ENCODE assay signal across 13 cellular contexts in genomic region chr3:12638105-12638504, GRCh38. TPM values are rescaled to one million over a fixed set of nuclear protein-coding genes. Genes with fewer than 3 reads are reported as not detected.
DNase-seq lines count a peak whose midpoint lies in the region; ATAC-seq and TF ChIP-seq lines count a peak whose summit lies in the region.
"Had no signal": no experiment of that assay in that cellular context is flagged by ENCODE, and none has a peak within 500 bp of the region (broad histone marks: within the 10 kb centered on the region; RNA-seq: fewer than 3 reads in every experiment).

No MANE protein-coding gene starts in this region.

- H3K9me3 Mint-ChIP-seq in natural killer cell, result no peaks in the 10 kb centered on the region
- H3K9me3 Mint-ChIP-seq in natural killer cell treated with Interleukin-12 subunit alpha and Interleukin-12 subunit beta and Interleukin-15 and Interleukin-18, amount 100 ng/mL, for 72 hours, result no peaks in the 10 kb centered on the region
- peaks cover 3% of the 10 kb centered on the region for H3K9me3 Mint-ChIP-seq in activated CD4-positive, alpha-beta T cell treated with anti-CD3 and anti-CD28 coated beads, Interleukin-2, amount 10 ng/mL, durations not matched to agents 7 days and 5 days

- POLR2A ChIA-PET in activated CD4-positive, alpha-beta T cell treated with anti-CD3 and anti-CD28 coated beads, Interleukin-2, amount 10 ng/mL, durations not matched to agents 7 days and 5 days (lab: Charles Lee), result no interaction called here

- H3K4me1 ChIP-seq in right atrium auricular region (peaks cover 0 to 27% of the 10 kb centered on the region in 2 donors), foreskin keratinocyte (no peaks in the 10 kb centered on the region)

- TF ChIP-seq CTCF in natural killer cell (IDR thresholded peaks at IDR 0.05) (no peak), astrocyte of the spinal cord (IDR thresholded peaks at IDR 0.05; ENCODE audit: low read depth, low read length) (no peak), right atrium auricular region (IDR thresholded peaks at IDR 0.05) (no peak), foreskin keratinocyte (conservative IDR thresholded peaks at IDR 0.05) (no peak)

- H3K9me3 ChIP-seq in right atrium auricular region, result no peaks in the 10 kb centered on the region
- H3K9me3 ChIP-seq: HAP-1, vagina had no signal

- ATAC-seq in natural killer cell, result no peak
- ATAC-seq in natural killer cell treated with Interleukin-12 subunit alpha and Interleukin-12 subunit beta and Interleukin-15 and Interleukin-18, amount 100 ng/mL, for 72 hours, result no peak
- ATAC-seq in foreskin keratinocyte, result no peak

- CTCF ChIA-PET in activated CD4-positive, alpha-beta T cell treated with anti-CD3 and anti-CD28 coated beads, Interleukin-2, amount 10 ng/mL, durations not matched to agents 7 days and 5 days (lab: Charles Lee), result interaction anchor here (0.5 kb wide), 1 partner anchor 19 kb away, joined by 3 read pairs; no protein-coding TSS in a partner anchor

- H3K36me3 Mint-ChIP-seq in natural killer cell, result no peaks in the 10 kb centered on the region
- H3K36me3 Mint-ChIP-seq in natural killer cell treated with Interleukin-12 subunit alpha and Interleukin-12 subunit beta and Interleukin-15 and Interleukin-18, amount 100 ng/mL, for 72 hours, result no peaks in the 10 kb centered on the region
- H3K36me3 Mint-ChIP-seq in activated CD4-positive, alpha-beta T cell treated with anti-CD3 and anti-CD28 coated beads, Interleukin-2, amount 10 ng/mL, durations not matched to agents 7 days and 5 days (ENCODE audit: low read depth), result peaks cover 40% of the 10 kb centered on the region

- H3K27ac ChIP-seq in right atrium auricular region, result peak overlapping the region; percentile 18 to 60
- no peak overlapping the region for H3K27ac ChIP-seq in foreskin keratinocyte
- H3K27ac ChIP-seq: vagina had no signal

- DNase-seq in natural killer cell, result no peak
- DNase-seq in natural killer cell treated with Interleukin-12 subunit alpha and Interleukin-12 subunit beta and Interleukin-15 and Interleukin-18, amount 100 ng/mL, for 72 hours (ENCODE audit: low spot score), result no peak
- peak; percentile 32 for DNase-seq in astrocyte of the spinal cord (ENCODE audit: low read depth, low spot score)
- no peak for DNase-seq in right atrium auricular region (ENCODE audit: low spot score)
- no peak for DNase-seq in stimulated activated CD4-positive, alpha-beta T cell treated with anti-CD3 and anti-CD28 coated beads, Interleukin-2, amount 100 ng/mL, for 24 hours
- no peak for DNase-seq in foreskin keratinocyte
- no peak for DNase-seq in activated CD4-positive, alpha-beta T cell treated with anti-CD3 and anti-CD28 coated beads, Interleukin-2, amount 50 U/mL, for 4 hours
- DNase-seq in activated CD4-positive, alpha-beta T cell treated with anti-CD3 and anti-CD28 coated beads, Interleukin-2, amount 10 ng/mL, durations not matched to agents 7 days and 5 days, result no peak
- DNase-seq: mesendoderm, NCI-H748 treated with DMSO at 0.1 percent for 48 hours, posterior cingulate gyrus had no signal

- no peak overlapping the region for H3K4me3 Mint-ChIP-seq in natural killer cell
- no peak overlapping the region for H3K4me3 Mint-ChIP-seq in natural killer cell treated with Interleukin-12 subunit alpha and Interleukin-12 subunit beta and Interleukin-15 and Interleukin-18, amount 100 ng/mL, for 72 hours
- H3K4me3 Mint-ChIP-seq in activated CD4-positive, alpha-beta T cell treated with anti-CD3 and anti-CD28 coated beads, Interleukin-2, amount 10 ng/mL, durations not matched to agents 7 days and 5 days, result no peak overlapping the region

- no peaks in the 10 kb centered on the region for H3K27me3 Mint-ChIP-seq in natural killer cell (ENCODE audit: low read depth in 2 of 2)
- H3K27me3 Mint-ChIP-seq in natural killer cell treated with Interleukin-12 subunit alpha and Interleukin-12 subunit beta and Interleukin-15 and Interleukin-18, amount 100 ng/mL, for 72 hours, result no peaks in the 10 kb centered on the region
- H3K27me3 Mint-ChIP-seq in activated CD4-positive, alpha-beta T cell treated with anti-CD3 and anti-CD28 coated beads, Interleukin-2, amount 10 ng/mL, durations not matched to agents 7 days and 5 days, result no peaks in the 10 kb centered on the region

- in situ Hi-C loops in astrocyte of the spinal cord (cut with HindIII; ENCODE audit: low sequenced_read_pairs), result no loop called here

- peak overlapping the region; percentile 67 to 77 for H3K27ac Mint-ChIP-seq in natural killer cell
- H3K27ac Mint-ChIP-seq in natural killer cell treated with Interleukin-12 subunit alpha and Interleukin-12 subunit beta and Interleukin-15 and Interleukin-18, amount 100 ng/mL, for 72 hours, result no peak overlapping the region
- H3K27ac Mint-ChIP-seq in activated CD4-positive, alpha-beta T cell treated with anti-CD3 and anti-CD28 coated beads, Interleukin-2, amount 10 ng/mL, durations not matched to agents 7 days and 5 days, result no peak overlapping the region

- no peaks in the 10 kb centered on the region for H3K27me3 ChIP-seq in right atrium auricular region
- no peaks in the 10 kb centered on the region for H3K27me3 ChIP-seq in foreskin keratinocyte
- H3K27me3 ChIP-seq: vagina had no signal

- H3K36me3 ChIP-seq in right atrium auricular region, result peaks cover 5% of the 10 kb centered on the region
- H3K36me3 ChIP-seq: vagina had no signal

- H3K4me3 ChIP-seq in astrocyte of the spinal cord (ENCODE audit: low read depth, low read length) (no peak overlapping the region), right atrium auricular region (no peak overlapping the region)
- H3K4me3 ChIP-seq: HAP-1, vagina had no signal

- peaks cover 34 to 43% of the 10 kb centered on the region in 2 donors for H3K4me1 Mint-ChIP-seq in natural killer cell
- H3K4me1 Mint-ChIP-seq in natural killer cell treated with Interleukin-12 subunit alpha and Interleukin-12 subunit beta and Interleukin-15 and Interleukin-18, amount 100 ng/mL, for 72 hours (ENCODE audit: low read depth in 2 of 2), result peaks cover 20 to 26% of the 10 kb centered on the region in 2 donors
- peaks cover 19% of the 10 kb centered on the region for H3K4me1 Mint-ChIP-seq in activated CD4-positive, alpha-beta T cell treated with anti-CD3 and anti-CD28 coated beads, Interleukin-2, amount 10 ng/mL, durations not matched to agents 7 days and 5 days

- intact Hi-C loops in natural killer cell (cut with micrococcal nuclease), result no loop called here

RNA-seq across cellular contexts. Expression of gene RAF1, which starts 25.8 kb away (rescaled TPM):
- total RNA-seq in natural killer cell (100 to 1,000 TPM; 142 to 168 (median 156) TPM), right atrium auricular region (100 to 1,000 TPM; 140 to 178 TPM), foreskin keratinocyte (67.3 and 70.7 TPM in 2 replicates)
- 100 to 1,000 TPM; 122 to 155 TPM for total RNA-seq in natural killer cell treated with Interleukin-12 subunit alpha and Interleukin-12 subunit beta and Interleukin-15 and Interleukin-18, amount 100 ng/mL, for 72 hours
- polyA plus RNA-seq in foreskin keratinocyte, result 34.5 and 39.1 TPM in 2 replicates
- total RNA-seq in activated CD4-positive, alpha-beta T cell treated with anti-CD3 and anti-CD28 coated beads, Interleukin-2, amount 10 ng/mL, durations not matched to agents 7 days and 5 days, result 10 to 100 TPM; 90.1 to 90.9 TPM

Comparison
In these comparisons a context has a peak if more than half of its experiments do, and no peak if none do; other contexts are left out.
1. H3K27ac Mint-ChIP-seq: peak in natural killer cell (2 of 2); none in natural killer cell treated with Interleukin-12 subunit alpha and Interleukin-12 subunit beta and Interleukin-15 and Interleukin-18, amount 100 ng/mL, for 72 hours (0 of 2) and activated CD4-positive, alpha-beta T cell treated with anti-CD3 and anti-CD28 coated beads, Interleukin-2, amount 10 ng/mL, durations not matched to agents 7 days and 5 days (single experiment).